In the genomic region with DNA sequence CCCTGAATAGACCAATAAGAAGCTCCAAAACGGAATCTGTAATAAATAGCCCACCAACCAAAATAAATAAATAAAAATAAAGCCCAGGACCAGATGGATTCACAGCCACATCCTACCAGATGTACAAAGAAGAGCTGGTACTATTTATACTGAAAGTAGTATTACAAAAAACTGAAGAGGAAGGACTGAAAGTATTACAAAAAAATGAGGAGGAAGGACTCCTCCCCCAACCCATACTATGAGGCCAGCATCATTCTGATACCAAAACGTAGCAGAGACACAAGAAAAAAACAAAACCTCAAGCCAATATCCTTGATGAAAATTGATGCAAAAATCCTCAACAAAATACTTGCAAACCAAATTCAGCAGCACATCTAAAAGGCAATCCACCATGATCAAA, we compare ENCODE assay signal across 19 cellular contexts.
"Had no signal": no experiment of that assay in that cellular context is flagged by ENCODE, and none has a peak within 500 bp of the region (broad histone marks: within the 10 kb centered on the region; RNA-seq: fewer than 3 reads in every experiment).

No MANE protein-coding gene starts in this region.

- DNase-seq: effector memory CD8-positive, alpha-beta T cell; esophagus squamous epithelium; foreskin fibroblast; glutamatergic neuron; kidney; left cardiac atrium; left ventricle myocardium inferior; lower lobe of right lung; posterior cingulate gyrus; sigmoid colon; stimulated activated naive CD4-positive, alpha-beta T cell treated with Interleukin-2 at 50 U/mL for 16 hours; trophoblast cell had no signal

- H3K36me3 ChIP-seq: esophagus squamous epithelium, left ventricle myocardium inferior, lower lobe of right lung had no signal

- H3K4me1 ChIP-seq: esophagus squamous epithelium, gastroesophageal sphincter, left ventricle myocardium inferior, lower lobe of right lung, sigmoid colon had no signal

- H3K27me3 Mint-ChIP-seq: dendritic cell treated with granulocyte-macrophage colony-stimulating factor and Interleukin-4, amounts not matched to agents 40 ng/mL and 50 ng/mL, for 4 days; effector memory CD8-positive, alpha-beta T cell had no signal

- H3K4me3 Mint-ChIP-seq: dendritic cell treated with granulocyte-macrophage colony-stimulating factor and Interleukin-4, amounts not matched to agents 40 ng/mL and 50 ng/mL, for 4 days; effector memory CD8-positive, alpha-beta T cell; memory B cell; mesothelial cell of epicardium had no signal

- H3K4me1 Mint-ChIP-seq: memory B cell, mesothelial cell of epicardium had no signal

- H3K9me3 ChIP-seq: esophagus squamous epithelium, lower lobe of right lung, neutrophil, sigmoid colon had no signal

- H3K27me3 ChIP-seq: esophagus squamous epithelium, gastroesophageal sphincter, neutrophil, sigmoid colon had no signal

- H3K4me3 ChIP-seq: esophagus squamous epithelium, gastroesophageal sphincter, left ventricle myocardium inferior, lower lobe of right lung, sigmoid colon, skin epidermis had no signal

- H3K27ac ChIP-seq: epithelial cell of prostate, esophagus squamous epithelium, gastroesophageal sphincter, left ventricle myocardium inferior, lower lobe of right lung, neutrophil, sigmoid colon, skin epidermis had no signal

- ATAC-seq: effector memory CD8-positive, alpha-beta T cell; gastroesophageal sphincter; left cardiac atrium; lower lobe of right lung had no signal

- H3K27ac Mint-ChIP-seq: dendritic cell treated with granulocyte-macrophage colony-stimulating factor and Interleukin-4, amounts not matched to agents 40 ng/mL and 50 ng/mL, for 4 days; memory B cell; mesothelial cell of epicardium had no signal
